Comparison of ENCODE assay signal across 1 cellular context in the genomic region with DNA sequence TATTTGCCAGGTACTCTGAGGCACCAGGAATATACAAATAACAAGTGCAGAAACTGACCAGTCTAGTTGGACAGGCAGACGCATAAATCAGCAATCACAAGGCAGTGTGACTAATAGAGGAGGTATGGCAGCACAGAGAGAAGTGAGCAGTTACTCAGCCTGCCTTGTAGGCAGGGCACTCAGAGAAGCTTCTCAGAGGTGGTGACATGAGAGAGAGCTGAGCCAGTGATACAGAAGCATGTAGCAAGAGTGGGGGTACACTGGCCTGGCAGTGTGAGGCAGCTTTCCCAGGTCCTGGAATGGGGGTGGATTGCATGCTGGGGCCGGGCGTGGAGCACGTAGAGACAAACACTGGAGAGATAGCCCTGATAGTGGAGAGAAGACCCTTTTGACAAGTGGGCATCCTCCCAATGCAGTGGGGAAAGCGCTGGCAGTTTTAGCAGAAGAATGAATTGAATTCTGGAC.
TF ChIP-seq lines count a peak whose summit lies in the region.

No MANE protein-coding gene starts in this region.

TF ChIP-seq in HepG2, 621 proteins besides CTCF, POLR2A, EP300 and RAD21:
- no peak for TF ChIP-seq TP53 (CRISPR knock-in tag; conservative IDR thresholded peaks at IDR 0.05)
- TF ChIP-seq CREM (IDR thresholded peaks at IDR 0.05) = no peak
- no peak for TF ChIP-seq CREM (CRISPR knock-in tag; IDR thresholded peaks at IDR 0.05)
- TF ChIP-seq FOSL2 (CRISPR knock-in tag; IDR thresholded peaks at IDR 0.05) = peak; percentile 83
- TF ChIP-seq ZNF205 (CRISPR knock-in tag; IDR thresholded peaks at IDR 0.05) = no peak
- no peak for TF ChIP-seq ZNF547 (CRISPR knock-in tag; IDR thresholded peaks at IDR 0.05)
- no peak for TF ChIP-seq ZFP1 (CRISPR knock-in tag; IDR thresholded peaks at IDR 0.05)
- TF ChIP-seq RFX3 (CRISPR knock-in tag; IDR thresholded peaks at IDR 0.05) = no peak
- TF ChIP-seq SAP130 (CRISPR knock-in tag; IDR thresholded peaks at IDR 0.05; ENCODE audit: low read depth) = peak; percentile 26; the same call in 1 of the 2 replicates
TF ChIP-seq in HepG2: peak in this region for 2.
